In genomic region chr4:120685756-120686278, GRCh38 we compare ENCODE assay signal across 21 cellular contexts.
DNase-seq lines count a peak whose midpoint lies in the region; ATAC-seq and TF ChIP-seq lines count a peak whose summit lies in the region.
"Had no signal": no experiment of that assay in that cellular context is flagged by ENCODE, and none has a peak within 500 bp of the region (broad histone marks: within the 10 kb centered on the region; RNA-seq: fewer than 3 reads in every experiment).

No MANE protein-coding gene starts in this region.

- no peaks in the 10 kb centered on the region for H3K27me3 Mint-ChIP-seq in T-helper 2 cell treated with Interferon-gamma antibody and Interleukin-4, amounts not matched to agents 5 μg/mL and 100 μg/mL, for 36 hours (ENCODE audit: low read depth)

- H3K4me1 ChIP-seq in HEK293 (ENCODE audit: control insufficient read depth, insufficient read depth, low read length), result no peaks in the 10 kb centered on the region
- H3K4me1 ChIP-seq in heart left ventricle, result no peaks in the 10 kb centered on the region

- POLR2A ChIA-PET in HEK293 (lab: Yijun Ruan, JAX), result no interaction called here

- H3K9me3 Mint-ChIP-seq in T-helper 2 cell treated with Interferon-gamma antibody and Interleukin-4, amounts not matched to agents 5 μg/mL and 100 μg/mL, for 36 hours, result no peaks in the 10 kb centered on the region
- H3K9me3 Mint-ChIP-seq: CD8-positive, alpha-beta memory T cell had no signal

- intact Hi-C loops in heart left ventricle (cut with DNase I), result no loop called here

- peaks cover 3% of the 10 kb centered on the region for H3K4me1 Mint-ChIP-seq in T-helper 2 cell treated with Interferon-gamma antibody and Interleukin-4, amounts not matched to agents 5 μg/mL and 100 μg/mL, for 36 hours (ENCODE audit: low read depth)

- no peak overlapping the region for H3K27ac Mint-ChIP-seq in T-helper 2 cell treated with Interferon-gamma antibody and Interleukin-4, amounts not matched to agents 5 μg/mL and 100 μg/mL, for 36 hours
- H3K27ac Mint-ChIP-seq: CD8-positive, alpha-beta memory T cell had no signal

- TF ChIP-seq CTCF in HEK293 (tag by site-specific recombination; IDR thresholded peaks at IDR 0.05) (no peak), cardiac fibroblast (IDR thresholded peaks at IDR 0.05; ENCODE audit: low read depth, low read length) (no peak), fibroblast of the aortic adventitia (IDR thresholded peaks at IDR 0.05; ENCODE audit: insufficient read depth, low read length) (no peak), heart left ventricle (IDR thresholded peaks at IDR 0.05) (no peak)

- no peak overlapping the region for H3K4me3 ChIP-seq in HEK293 (ENCODE audit: low read depth, low read length)
- no peak overlapping the region for H3K4me3 ChIP-seq in cardiac fibroblast (replicated peaks in 1 of 2; ENCODE audit: low read depth in 2 of 2, low read length in 2 of 2)
- H3K4me3 ChIP-seq in fibroblast of the aortic adventitia (ENCODE audit: low read depth, low read length), result no peak overlapping the region
- no peak overlapping the region for H3K4me3 ChIP-seq in skeletal muscle cell (ENCODE audit: low read depth, low read length)
- no peak overlapping the region for H3K4me3 ChIP-seq in heart left ventricle
- H3K4me3 ChIP-seq: K562 had no signal

- DNase-seq in cardiac fibroblast (ENCODE audit: low read depth in 2 of 2) (peak; percentile 61 to 73), fibroblast of the aortic adventitia (ENCODE audit: low read depth) (peak; percentile 68), skeletal muscle cell (ENCODE audit: low read depth) (peak; percentile 86), heart left ventricle (no peak)
- no peak for DNase-seq in T-helper 2 cell treated with Interferon-gamma antibody and Interleukin-4, amounts not matched to agents 5 μg/mL and 100 μg/mL, for 36 hours (ENCODE audit: low spot score)
- DNase-seq in activated naive CD4-positive, alpha-beta T cell (lab: John Stamatoyannopoulos, UW), result no peak
- DNase-seq: C1 segment of cervical spinal cord; CD8-positive, alpha-beta memory T cell; DMS79; NCI-H1105 treated with DMSO at 0.1 percent for 48 hours; NCI-H1694; NCI-H2081 treated with DMSO at 0.1 percent for 48 hours; NCI-H748 treated with DMSO at 0.1 percent for 48 hours; PC-3; SIG-M5 had no signal

- 88 to 97% (median 91%) methylated on average over 2 of the region's 2 CpGs for WGBS in heart left ventricle, 4 donors

- H3K4me3 Mint-ChIP-seq in T-helper 2 cell treated with Interferon-gamma antibody and Interleukin-4, amounts not matched to agents 5 μg/mL and 100 μg/mL, for 36 hours, result no peak overlapping the region
- H3K4me3 Mint-ChIP-seq: CD8-positive, alpha-beta memory T cell had no signal

- H3K27ac ChIP-seq in HEK293 (ENCODE audit: extremely low read depth, low read depth, low read length) (no peak overlapping the region), heart left ventricle (no peak overlapping the region)
- H3K27ac ChIP-seq: RWPE1 had no signal

- H3K36me3 Mint-ChIP-seq in T-helper 2 cell treated with Interferon-gamma antibody and Interleukin-4, amounts not matched to agents 5 μg/mL and 100 μg/mL, for 36 hours (ENCODE audit: low read depth), result no peaks in the 10 kb centered on the region
- H3K36me3 Mint-ChIP-seq: CD8-positive, alpha-beta memory T cell had no signal

- no peak for TF ChIP-seq POLR2A in heart left ventricle (IDR thresholded peaks at IDR 0.05)

- no peaks in the 10 kb centered on the region for H3K27me3 ChIP-seq in heart left ventricle

- no peaks in the 10 kb centered on the region for H3K36me3 ChIP-seq in HEK293 (ENCODE audit: control insufficient read depth in 2 of 2, insufficient read depth in 1 of 2, low read length in 2 of 2)
- H3K36me3 ChIP-seq in heart left ventricle, result no peaks in the 10 kb centered on the region

- ATAC-seq in HG03045 (IDR thresholded peaks at IDR 0.05; ENCODE audit: unreplicated experiment), result no peak
- no peak for ATAC-seq in heart left ventricle
- ATAC-seq: HCT116, K562, PC-3, SK-N-SH treated with all-trans-retinoic acid at 6 μM for 48 hours had no signal

- CTCF ChIA-PET in HEK293 (lab: Yijun Ruan, JAX), result no interaction called here

- H3K9me3 ChIP-seq in HEK293 (ENCODE audit: control insufficient read depth, insufficient read depth, low read depth, low read length) (no peaks in the 10 kb centered on the region), heart left ventricle (no peaks in the 10 kb centered on the region)

TF ChIP-seq in HEK293, 187 proteins besides CTCF, POLR2A, EP300 and RAD21:
- TF ChIP-seq ZFHX2 (tag by site-specific recombination; conservative IDR thresholded peaks at IDR 0.05) (0 out of 2 replicates have a peak, but pooled peaks have one; percentile 23), GLI4 (tag by site-specific recombination; IDR thresholded peaks at IDR 0.05) (no peak), KLF1 (tag by site-specific recombination; IDR thresholded peaks at IDR 0.05) (no peak), ZBTB26 (tag by site-specific recombination; optimal IDR thresholded peaks at IDR 0.05) (no peak), KLF8 (tag by site-specific recombination; IDR thresholded peaks at IDR 0.05) (no peak)

Comparison
In these comparisons a context has a peak if more than half of its experiments do, and no peak if none do; other contexts are left out.
1. DNase-seq: peak in cardiac fibroblast (2 of 2), fibroblast of the aortic adventitia (single experiment) and skeletal muscle cell (single experiment); none in heart left ventricle (0 of 5), T-helper 2 cell treated with Interferon-gamma antibody and Interleukin-4, amounts not matched to agents 5 μg/mL and 100 μg/mL, for 36 hours (single experiment) and activated naive CD4-positive, alpha-beta T cell (0 of 4).